Comparison of ENCODE assay signal across 14 cellular contexts in the genomic region with DNA sequence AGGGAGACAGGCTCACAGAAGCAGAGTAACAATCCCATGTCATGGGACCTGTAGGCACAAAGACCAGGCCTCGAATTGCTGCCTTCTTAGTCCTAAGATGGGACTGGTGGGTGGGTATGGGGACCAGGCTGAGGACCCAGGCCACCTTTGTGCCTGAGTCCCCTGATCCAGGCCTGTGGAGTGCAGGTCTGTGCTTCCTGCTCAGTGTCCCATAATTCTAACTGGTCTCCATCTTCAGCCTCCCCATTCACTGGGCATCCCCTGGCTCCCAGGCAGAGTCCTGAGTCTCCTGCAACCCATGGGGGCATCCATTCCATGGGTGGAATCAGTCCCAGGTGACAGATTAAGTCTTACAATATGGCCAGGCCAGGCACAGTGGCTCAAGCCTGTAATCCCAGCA.
DNase-seq lines count a peak whose midpoint lies in the region; ATAC-seq and TF ChIP-seq lines count a peak whose summit lies in the region.
"Had no signal": no experiment of that assay in that cellular context is flagged by ENCODE, and none has a peak within 500 bp of the region (broad histone marks: within the 10 kb centered on the region; RNA-seq: fewer than 3 reads in every experiment).

No MANE protein-coding gene starts in this region.

- H3K9me3 ChIP-seq in SK-N-SH (no peaks in the 10 kb centered on the region), osteoblast (ENCODE audit: low read depth, low read length) (no peaks in the 10 kb centered on the region)
- H3K9me3 ChIP-seq: BLaER1 had no signal

- no peak overlapping the region for H3K9ac ChIP-seq in SK-N-SH
- H3K9ac ChIP-seq: BLaER1 had no signal

- H3K4me3 Mint-ChIP-seq in brain, result no peak overlapping the region
- no peak overlapping the region for H3K4me3 Mint-ChIP-seq in activated naive CD8-positive, alpha-beta T cell treated with anti-CD3 and anti-CD28 coated beads for 36 hours
- H3K4me3 Mint-ChIP-seq: CD8-positive, alpha-beta T cell had no signal

- peaks cover 7 to 11% of the 10 kb centered on the region in 2 experiments for H3K36me3 ChIP-seq in SK-N-SH (replicated peaks in 1 of 2; ENCODE audit: control insufficient read depth in 1 of 2, insufficient read depth in 2 of 2, low read length in 1 of 2)
- H3K36me3 ChIP-seq in osteoblast (ENCODE audit: insufficient read depth, low read length), result no peaks in the 10 kb centered on the region

- POLR2A ChIA-PET in SK-N-SH (lab: Yijun Ruan, JAX), result no interaction called here

- H3K36me3 Mint-ChIP-seq in brain, result peaks cover 12% of the 10 kb centered on the region
- peaks cover 5% of the 10 kb centered on the region for H3K36me3 Mint-ChIP-seq in activated naive CD8-positive, alpha-beta T cell treated with anti-CD3 and anti-CD28 coated beads for 36 hours
- H3K36me3 Mint-ChIP-seq: CD8-positive, alpha-beta T cell had no signal

- peaks cover 4% of the 10 kb centered on the region for H3F3A ChIP-seq in SK-N-SH (replicated peaks; ENCODE audit: insufficient read depth)

- peak overlapping the region in 1 of 2 experiments; percentile 77; a peak in 2 of 4 replicates for H3K27ac ChIP-seq in SK-N-SH (ENCODE audit: low read depth in 2 of 2, low read length in 1 of 2)
- H3K27ac ChIP-seq in osteoblast (ENCODE audit: low read depth, low read length), result no peak overlapping the region
- H3K27ac ChIP-seq: BLaER1, SJSA1 had no signal

- H3K4me1 Mint-ChIP-seq in brain, result peaks cover 35% of the 10 kb centered on the region
- peaks cover 16% of the 10 kb centered on the region for H3K4me1 Mint-ChIP-seq in activated naive CD8-positive, alpha-beta T cell treated with anti-CD3 and anti-CD28 coated beads for 36 hours

- no peaks in the 10 kb centered on the region for H3K27me3 ChIP-seq in SK-N-SH (ENCODE audit: insufficient read depth)
- no peaks in the 10 kb centered on the region for H3K27me3 ChIP-seq in osteoblast (ENCODE audit: insufficient read depth, low read length)
- H3K27me3 ChIP-seq: BLaER1, SJSA1 had no signal

- no CpG with 5 or more reads among the region's 1 CpG for WGBS in SK-N-SH (ENCODE audit: low lambda C conversion rate)

- H2AFZ ChIP-seq in SK-N-SH (ENCODE audit: low read depth), result no peak overlapping the region
- H2AFZ ChIP-seq in osteoblast (ENCODE audit: low read length), result no peak overlapping the region

- no peak for TF ChIP-seq EP300 in SK-N-SH (IDR thresholded peaks at IDR 0.05; ENCODE audit: borderline replicate concordance in 1 of 2, low read depth in 1 of 2, low read length in 1 of 2)

- H3K4me1 ChIP-seq in SK-N-SH (ENCODE audit: control insufficient read depth in 1 of 2, insufficient read depth in 2 of 2, low read depth in 1 of 2, low read length in 1 of 2), result peaks cover 0 to 14% of the 10 kb centered on the region in 2 experiments; a peak in 2 of 4 replicates
- H3K4me1 ChIP-seq in osteoblast (ENCODE audit: insufficient read depth, low read length), result peaks cover 30% of the 10 kb centered on the region

- H3K79me2 ChIP-seq in SK-N-SH (ENCODE audit: insufficient read depth), result no peaks in the 10 kb centered on the region
- H3K79me2 ChIP-seq in osteoblast (ENCODE audit: insufficient read depth, low read length), result no peaks in the 10 kb centered on the region

- ATAC-seq in SK-N-SH treated with all-trans-retinoic acid at 6 μM for 48 hours (no peak), GM19328 (IDR thresholded peaks at IDR 0.05; ENCODE audit: unreplicated experiment) (no peak), GM19035 (IDR thresholded peaks at IDR 0.05; ENCODE audit: unreplicated experiment) (no peak)
- ATAC-seq: CD8-positive, alpha-beta T cell; HepG2 had no signal

- CTCF ChIA-PET in SK-N-SH (lab: Yijun Ruan, JAX), result interaction anchor here (1.0 kb wide), 1 partner anchor 391 kb away, joined by 3 read pairs; no protein-coding TSS in a partner anchor

- H3K27me3 Mint-ChIP-seq in brain, result peaks cover 5% of the 10 kb centered on the region
- no peaks in the 10 kb centered on the region for H3K27me3 Mint-ChIP-seq in activated naive CD8-positive, alpha-beta T cell treated with anti-CD3 and anti-CD28 coated beads for 36 hours

- TF ChIP-seq CTCF in SK-N-SH (IDR thresholded peaks at IDR 0.05), result no peak
- no peak for TF ChIP-seq CTCF in brain (conservative IDR thresholded peaks at IDR 0.05)
- TF ChIP-seq CTCF in osteoblast (IDR thresholded peaks at IDR 0.05; ENCODE audit: extremely low read depth, low read depth, low read length), result no peak

- TF ChIP-seq RAD21 in SK-N-SH (IDR thresholded peaks at IDR 0.05; ENCODE audit: low read length), result no peak

- no peaks in the 10 kb centered on the region for H4K20me1 ChIP-seq in SK-N-SH (ENCODE audit: insufficient read depth)
- no peaks in the 10 kb centered on the region for H4K20me1 ChIP-seq in osteoblast (ENCODE audit: insufficient read depth, low read length)
- H4K20me1 ChIP-seq: BLaER1 had no signal

- H3K4me3 ChIP-seq in SK-N-SH (ENCODE audit: low read depth in 2 of 2, low read length in 1 of 2) (no peak overlapping the region), osteoblast (ENCODE audit: insufficient read depth, low read length) (no peak overlapping the region)
- H3K4me3 ChIP-seq: BLaER1, SJSA1 had no signal

- H3K4me2 ChIP-seq in SK-N-SH (no peak overlapping the region), osteoblast (ENCODE audit: insufficient read depth, low read length) (no peak overlapping the region)
- H3K4me2 ChIP-seq: BLaER1 had no signal

- DNase-seq in SK-N-SH, result no peak
- peak; percentile 53 for DNase-seq in osteoblast (ENCODE audit: insufficient read length, low spot score, missing footprints)
- no peak for DNase-seq in activated naive CD8-positive, alpha-beta T cell treated with anti-CD3 and anti-CD28 coated beads for 36 hours
- no peak for DNase-seq in NCI-H1092 treated with DMSO at 0.1 percent for 48 hours (lab: John Stamatoyannopoulos, UW)
- DNase-seq: CD8-positive, alpha-beta T cell; GOT3; NCI-H226 had no signal

- no peaks in the 10 kb centered on the region for H3K9me2 ChIP-seq in SK-N-SH

- H3K27ac Mint-ChIP-seq in brain, result peak overlapping the region; percentile 34 to 87 (median 53)
- no peak overlapping the region for H3K27ac Mint-ChIP-seq in activated naive CD8-positive, alpha-beta T cell treated with anti-CD3 and anti-CD28 coated beads for 36 hours
- H3K27ac Mint-ChIP-seq: CD8-positive, alpha-beta T cell had no signal

- H3K9me3 Mint-ChIP-seq in brain, result no peaks in the 10 kb centered on the region
- H3K9me3 Mint-ChIP-seq in activated naive CD8-positive, alpha-beta T cell treated with anti-CD3 and anti-CD28 coated beads for 36 hours, result peaks cover 3% of the 10 kb centered on the region

TF ChIP-seq in SK-N-SH, 30 proteins besides CTCF, POLR2A, EP300 and RAD21:
- TF ChIP-seq MXI1 (IDR thresholded peaks at IDR 0.05; ENCODE audit: low read depth, low read length), result 0 out of 2 replicates have a peak, but pooled peaks have one; percentile 11
- TF ChIP-seq YY1 (IDR thresholded peaks at IDR 0.05; ENCODE audit: low read depth), result no peak

TF ChIP-seq in SK-N-SH treated with all-trans-retinoic acid at 6 μM for 48 hours, 23 proteins besides CTCF, POLR2A, EP300 and RAD21 (continues in another document):
- TF ChIP-seq ARNTL (CRISPR knock-in tag; IDR thresholded peaks at IDR 0.05; ENCODE audit: borderline replicate concordance, low read depth) (no peak), ZNF8 (CRISPR knock-in tag; IDR thresholded peaks at IDR 0.05) (no peak), CSDC2 (CRISPR knock-in tag; IDR thresholded peaks at IDR 0.05) (no peak), SNAI2 (CRISPR knock-in tag; IDR thresholded peaks at IDR 0.05) (no peak), ZC3H10 (CRISPR knock-in tag; IDR thresholded peaks at IDR 0.05) (no peak), OSR1 (CRISPR knock-in tag; IDR thresholded peaks at IDR 0.05) (no peak), ZNF565 (CRISPR knock-in tag; conservative IDR thresholded peaks at IDR 0.05; ENCODE audit: low read depth) (no peak), POU6F1 (CRISPR knock-in tag; IDR thresholded peaks at IDR 0.05; ENCODE audit: borderline replicate concordance, low read depth) (no peak), GLIS3 (CRISPR knock-in tag; IDR thresholded peaks at IDR 0.05) (no peak), ESRRG (CRISPR knock-in tag; IDR thresholded peaks at IDR 0.05) (no peak)
- TF ChIP-seq, protein P1, sequence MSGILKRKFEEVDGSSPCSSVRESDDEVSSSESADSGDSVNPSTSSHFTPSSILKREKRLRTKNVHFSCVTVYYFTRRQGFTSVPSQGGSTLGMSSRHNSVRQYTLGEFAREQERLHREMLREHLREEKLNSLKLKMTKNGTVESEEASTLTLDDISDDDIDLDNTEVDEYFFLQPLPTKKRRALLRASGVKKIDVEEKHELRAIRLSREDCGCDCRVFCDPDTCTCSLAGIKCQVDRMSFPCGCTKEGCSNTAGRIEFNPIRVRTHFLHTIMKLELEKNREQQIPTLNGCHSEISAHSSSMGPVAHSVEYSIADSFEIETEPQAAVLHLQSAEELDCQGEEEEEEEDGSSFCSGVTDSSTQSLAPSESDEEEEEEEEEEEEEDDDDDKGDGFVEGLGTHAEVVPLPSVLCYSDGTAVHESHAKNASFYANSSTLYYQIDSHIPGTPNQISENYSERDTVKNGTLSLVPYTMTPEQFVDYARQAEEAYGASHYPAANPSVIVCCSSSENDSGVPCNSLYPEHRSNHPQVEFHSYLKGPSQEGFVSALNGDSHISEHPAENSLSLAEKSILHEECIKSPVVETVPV (CRISPR knock-in tag; IDR thresholded peaks at IDR 0.05), result no peak
